ENCODE assay signal across 10 cellular contexts in genomic region chr3:4270726-4271125, GRCh38. TPM values are rescaled to one million over a fixed set of nuclear protein-coding genes. Genes with fewer than 3 reads are reported as not detected.
DNase-seq lines count a peak whose midpoint lies in the region; ATAC-seq and TF ChIP-seq lines count a peak whose summit lies in the region.
"Had no signal": no experiment of that assay in that cellular context is flagged by ENCODE, and none has a peak within 500 bp of the region (broad histone marks: within the 10 kb centered on the region; RNA-seq: fewer than 3 reads in every experiment).

No MANE protein-coding gene starts in this region.

- H3K27me3 ChIP-seq in DND-41 (ENCODE audit: insufficient read depth, low read length, poor library complexity) (no peaks in the 10 kb centered on the region), left ventricle myocardium inferior (ENCODE audit: low read depth) (no peaks in the 10 kb centered on the region)

- DNase-seq in DND-41 (no peak), RPMI8226 (peak; percentile 16), HUDEP-2 (lab: John Stamatoyannopoulos, UW; ENCODE audit: unreplicated experiment in 76 of 76) (no peak), left ventricle myocardium inferior (no peak)
- DNase-seq in effector CD4-positive, alpha-beta T cell: no peak
- no peak for DNase-seq in activated CD8-positive, alpha-beta memory T cell treated with anti-CD3 and anti-CD28 coated beads, Interleukin-2, amount 10 ng/mL, durations not matched to agents 7 days and 5 days
- DNase-seq: activated naive CD4-positive, alpha-beta T cell treated with anti-CD3 and anti-CD28 coated beads, Interleukin-2, amount 50 U/mL, for 16 hours; stimulated activated CD8-positive, alpha-beta memory T cell treated with anti-CD3 and anti-CD28 coated beads, Interleukin-4, amount 100 ng/mL, for 48 hours had no signal

- H3K27ac Mint-ChIP-seq in activated CD8-positive, alpha-beta memory T cell treated with anti-CD3 and anti-CD28 coated beads, Interleukin-2, amount 10 ng/mL, durations not matched to agents 7 days and 5 days: no peak overlapping the region

- no peak overlapping the region for H3K4me3 Mint-ChIP-seq in activated CD8-positive, alpha-beta memory T cell treated with anti-CD3 and anti-CD28 coated beads, Interleukin-2, amount 10 ng/mL, durations not matched to agents 7 days and 5 days

- H2AFZ ChIP-seq in DND-41 (ENCODE audit: low read depth, low read length): no peak overlapping the region

- H3K4me3 ChIP-seq in DND-41 (ENCODE audit: low read depth in 1 of 2, low read length in 2 of 2): no peak overlapping the region; a peak in 1 of 4 replicates
- H3K4me3 ChIP-seq in left ventricle myocardium inferior: no peak overlapping the region

- peak overlapping the region; percentile 45 for H3K4me2 ChIP-seq in DND-41 (ENCODE audit: insufficient read depth, low read length)

- H3K79me2 ChIP-seq in DND-41 (ENCODE audit: insufficient read depth, low read length): no peaks in the 10 kb centered on the region

- TF ChIP-seq CTCF in DND-41 (IDR thresholded peaks at IDR 0.05; ENCODE audit: borderline replicate concordance, extremely low read depth, low read length, poor library complexity, severe bottlenecking): no peak
- no peak for TF ChIP-seq CTCF in left ventricle myocardium inferior (IDR thresholded peaks at IDR 0.05; ENCODE audit: borderline replicate concordance)

- peaks cover 11% of the 10 kb centered on the region for H3K4me1 Mint-ChIP-seq in activated CD8-positive, alpha-beta memory T cell treated with anti-CD3 and anti-CD28 coated beads, Interleukin-2, amount 10 ng/mL, durations not matched to agents 7 days and 5 days

- no peaks in the 10 kb centered on the region for H3K36me3 Mint-ChIP-seq in activated CD8-positive, alpha-beta memory T cell treated with anti-CD3 and anti-CD28 coated beads, Interleukin-2, amount 10 ng/mL, durations not matched to agents 7 days and 5 days

- ATAC-seq in DND-41 (ENCODE audit: insufficient read depth, low read depth) (peak; percentile 79), GM19397 (IDR thresholded peaks at IDR 0.05; ENCODE audit: unreplicated experiment) (peak; percentile 74), HG02981 (IDR thresholded peaks at IDR 0.05; ENCODE audit: unreplicated experiment) (peak; percentile 80)
- ATAC-seq in activated CD8-positive, alpha-beta memory T cell treated with anti-CD3 and anti-CD28 coated beads, Interleukin-2, amount 10 ng/mL, durations not matched to agents 7 days and 5 days: no peak

- H3K9ac ChIP-seq in DND-41 (ENCODE audit: low read depth, low read length): no peak overlapping the region

- H3K27me3 Mint-ChIP-seq in activated CD8-positive, alpha-beta memory T cell treated with anti-CD3 and anti-CD28 coated beads, Interleukin-2, amount 10 ng/mL, durations not matched to agents 7 days and 5 days: no peaks in the 10 kb centered on the region

- H3K4me1 ChIP-seq in DND-41 (ENCODE audit: insufficient read depth, low read length): peaks cover 13% of the 10 kb centered on the region; the same call in 1 of the 2 replicates
- no peaks in the 10 kb centered on the region for H3K4me1 ChIP-seq in left ventricle myocardium inferior

- H3K9me3 Mint-ChIP-seq in activated CD8-positive, alpha-beta memory T cell treated with anti-CD3 and anti-CD28 coated beads, Interleukin-2, amount 10 ng/mL, durations not matched to agents 7 days and 5 days (ENCODE audit: low read depth): no peaks in the 10 kb centered on the region

- H3K9me3 ChIP-seq in DND-41 (ENCODE audit: insufficient read depth, low read length, severe bottlenecking) (no peaks in the 10 kb centered on the region), left ventricle myocardium inferior (replicated peaks) (no peaks in the 10 kb centered on the region)

- intact Hi-C loops in left ventricle myocardium inferior (cut with micrococcal nuclease): no loop called here

- H3K36me3 ChIP-seq in DND-41 (ENCODE audit: insufficient read depth, low read length): no peaks in the 10 kb centered on the region
- H3K36me3 ChIP-seq in left ventricle myocardium inferior: no peaks in the 10 kb centered on the region

- no peaks in the 10 kb centered on the region for H4K20me1 ChIP-seq in DND-41 (ENCODE audit: insufficient read depth, low read length)

- CTCF ChIA-PET in activated CD8-positive, alpha-beta memory T cell treated with anti-CD3 and anti-CD28 coated beads, Interleukin-2, amount 10 ng/mL, durations not matched to agents 7 days and 5 days (lab: Charles Lee): no interaction called here

- no peak overlapping the region for H3K27ac ChIP-seq in DND-41 (ENCODE audit: low read length)
- no peak overlapping the region for H3K27ac ChIP-seq in left ventricle myocardium inferior (replicated peaks)

RNA-seq across cellular contexts. Expression of gene SETMAR, which starts 32.4 kb away (rescaled TPM):
- total RNA-seq in activated CD8-positive, alpha-beta memory T cell treated with anti-CD3 and anti-CD28 coated beads, Interleukin-2, amount 10 ng/mL, durations not matched to agents 7 days and 5 days: 10 to 100 TPM; 10.0 to 12.6 TPM
- total RNA-seq in left ventricle myocardium inferior: 16.6 TPM
